8 cellular contexts compared by ENCODE assay signal in the genomic region with DNA sequence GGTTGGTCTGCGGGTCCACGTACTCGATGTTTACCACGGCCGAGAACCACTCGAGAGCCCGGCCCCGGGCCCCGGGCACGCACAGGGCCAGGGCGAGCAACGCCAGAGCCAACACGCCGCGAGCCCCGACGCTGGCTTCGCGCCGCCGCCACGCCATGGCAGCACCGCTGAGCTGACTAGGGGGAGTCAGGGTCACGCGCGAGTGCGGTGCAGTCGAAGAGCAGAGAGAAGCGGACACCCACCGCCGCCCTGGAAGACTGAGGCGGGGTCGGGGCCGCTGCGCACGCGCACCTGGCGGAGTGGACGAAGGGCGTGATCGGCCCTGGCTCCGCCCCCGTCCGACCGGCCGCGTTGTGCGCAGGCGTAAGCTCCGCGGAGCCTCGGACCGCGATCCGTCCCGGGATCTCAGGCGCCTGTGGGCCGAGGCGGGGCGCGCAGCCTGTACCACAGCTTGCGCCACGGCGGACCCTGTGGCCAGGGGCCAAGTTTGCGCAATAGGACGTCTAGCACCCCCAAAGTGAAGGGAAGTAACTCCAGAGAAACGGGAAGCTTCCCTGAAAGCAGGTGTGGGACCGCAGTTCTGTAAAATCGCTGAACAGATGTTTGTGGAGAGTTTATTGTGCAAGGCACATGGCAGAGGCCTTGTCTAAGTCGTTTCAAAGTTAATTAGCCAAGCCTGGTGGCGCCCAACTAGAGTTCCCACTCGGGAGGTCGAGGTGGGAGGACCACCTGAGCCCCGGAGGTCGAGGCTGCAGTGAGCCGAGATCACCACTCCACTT. TPM values are rescaled to one million over a fixed set of nuclear protein-coding genes. Genes with fewer than 3 reads are reported as not detected.
A peak's percentile ranks its signal among the peaks of the same experiment; 100 is the strongest.
DNase-seq lines count a peak whose midpoint lies in the region; ATAC-seq and TF ChIP-seq lines count a peak whose summit lies in the region.

A gene with protein sequence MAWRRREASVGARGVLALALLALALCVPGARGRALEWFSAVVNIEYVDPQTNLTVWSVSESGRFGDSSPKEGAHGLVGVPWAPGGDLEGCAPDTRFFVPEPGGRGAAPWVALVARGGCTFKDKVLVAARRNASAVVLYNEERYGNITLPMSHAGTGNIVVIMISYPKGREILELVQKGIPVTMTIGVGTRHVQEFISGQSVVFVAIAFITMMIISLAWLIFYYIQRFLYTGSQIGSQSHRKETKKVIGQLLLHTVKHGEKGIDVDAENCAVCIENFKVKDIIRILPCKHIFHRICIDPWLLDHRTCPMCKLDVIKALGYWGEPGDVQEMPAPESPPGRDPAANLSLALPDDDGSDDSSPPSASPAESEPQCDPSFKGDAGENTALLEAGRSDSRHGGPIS (minus strand): TSS at position 270 of the 779 bp plus-strand sequence. CDS start 113 bp downstream, at position 157.

- no peaks in the 10 kb centered on the region for H3K9me3 Mint-ChIP-seq in T-cell

- CTCF ChIA-PET in T-cell (lab: Charles Lee) = interaction anchor here (0.6 to 1.2 kb wide), 7 partner anchors 10 to 711 kb away, joined by 3 to 8 read pairs (median 3); a partner anchor contains a TSS

- H3K36me3 ChIP-seq in heart right ventricle (peaks cover 0 to 23% (median 0%) of the 10 kb centered on the region in 9 donors), prostate gland (no peaks in the 10 kb centered on the region)

- H3K4me1 Mint-ChIP-seq in T-cell = peaks cover 74 to 81% (median 77%) of the 10 kb centered on the region in 3 donors

- POLR2A ChIA-PET in T-cell (lab: Charles Lee) = interaction anchor here (0.6 to 1.0 kb wide), 9 partner anchors 15 to 1954 kb away, joined by 3 to 23 read pairs (median 4); no protein-coding TSS in a partner anchor

- in situ Hi-C loops in GM13976 (cut with MboI; ENCODE audit: low sequenced_read_pairs, unreplicated experiment) = no loop called here

- peak within 1 kb of the TSS; percentile 99 for H3K27ac Mint-ChIP-seq in T-cell

- H3K27me3 ChIP-seq in heart right ventricle (no peaks in the 10 kb centered on the region), prostate gland (replicated peaks; ENCODE audit: insufficient read depth) (no peaks in the 10 kb centered on the region)

- H3K4me1 ChIP-seq in heart right ventricle = peaks cover 4 to 71% (median 41%) of the 10 kb centered on the region in 9 donors
- H3K4me1 ChIP-seq in prostate gland (replicated peaks) = peaks cover 13% of the 10 kb centered on the region

- 1 to 3% (median 2%) methylated on average over 75 to 76 of the region's 76 CpGs for WGBS in adipose tissue, 3 donors
- 4 to 5% methylated on average over 76 of the region's 76 CpGs for WGBS in heart right ventricle, 2 donors
- 3% methylated on average over 75 of the region's 76 CpGs for WGBS in prostate gland

- H3K27ac ChIP-seq in adipose tissue (ENCODE audit: low read depth, low read length) (peak within 1 kb of the TSS; percentile 91), heart right ventricle (peak within 1 kb of the TSS; percentile 57 to 99 (median 91)), prostate gland (peak within 1 kb of the TSS; percentile 87 to 91)

- peak; percentile 99 for TF ChIP-seq POLR2A in prostate gland (IDR thresholded peaks at IDR 0.05)

- H3K36me3 Mint-ChIP-seq in T-cell = peaks cover 19% of the 10 kb centered on the region

- H3K9me3 ChIP-seq in heart right ventricle = no peaks in the 10 kb centered on the region
- no peaks in the 10 kb centered on the region for H3K9me3 ChIP-seq in prostate gland

- TF ChIP-seq CTCF in GM13976 (IDR thresholded peaks at IDR 0.05; ENCODE audit: borderline replicate concordance, control extremely low read depth, extremely low read depth, insufficient read depth, missing control alignments) = no peak
- peak in 3 of 9 donors; percentile 2 to 8 (median 6) for TF ChIP-seq CTCF in heart right ventricle (IDR thresholded peaks at IDR 0.05)
- TF ChIP-seq CTCF in prostate gland (IDR thresholded peaks at IDR 0.05) = peak in 2 of 4 experiments; percentile 50 to 51

- ATAC-seq in HG02852 (IDR thresholded peaks at IDR 0.05; ENCODE audit: unreplicated experiment) (peak; percentile 54), T-cell (replicated peaks in 1 of 4) (peak; percentile 74 to 81 (median 77)), heart right ventricle (peak; percentile 94 to 96 (median 95))

- H3K4me3 ChIP-seq in heart right ventricle (peak within 1 kb of the TSS; percentile 70 to 99 (median 86)), prostate gland (peak within 1 kb of the TSS; percentile 96 to 99)

- DNase-seq in GM13976 (ENCODE audit: low spot score) = peak; percentile 99
- peak; percentile 89 for DNase-seq in NCI-H146 (lab: John Stamatoyannopoulos, UW)
- peak; percentile 70 to 94 (median 84) for DNase-seq in T-cell
- peak; percentile 92 to 96 for DNase-seq in heart right ventricle
- peak; percentile 90 for DNase-seq in prostate gland (ENCODE audit: low spot score)
- DNase-seq in ureter (ENCODE audit: low spot score) = peak; percentile 95

- H3K4me3 Mint-ChIP-seq in T-cell = peak within 1 kb of the TSS; percentile 93 to 98 (median 98)

- H3K27me3 Mint-ChIP-seq in T-cell = no peaks in the 10 kb centered on the region

- intact Hi-C loops in heart right ventricle (cut with DNase I) = loop anchor here in 1 of 10 donors (10.0 kb wide), 1 partner anchor 54 kb away; a partner anchor contains a TSS
- intact Hi-C loops in prostate gland (cut with DNase I) = no loop called here

RNA-seq across cellular contexts. Expression of the gene that starts here (rescaled TPM):
- 100 to 1,000 TPM; 114 to 139 (median 123) TPM for total RNA-seq in T-cell
- polyA plus RNA-seq in adipose tissue = 10 to 100 TPM; 21.0 to 41.5 (median 21.8) TPM
- total RNA-seq in heart right ventricle = 10 to 100 TPM; 11.0 to 25.5 (median 12.5) TPM
- polyA plus RNA-seq in heart right ventricle = 10 to 100 TPM; 11.8 to 40.8 TPM
- total RNA-seq in prostate gland = 10 to 100 TPM; 57.2 to 75.4 TPM
- 97.3 TPM for total RNA-seq in ureter

Comparison
In these comparisons a context has a peak if more than half of its experiments do, and no peak if none do; other contexts are left out.
1. Peak in every context shown above with its lines: DNase-seq, ATAC-seq, H3K4me3 ChIP-seq and H3K27ac ChIP-seq.